In genomic region chr5:36929438-36929837, GRCh38 we compare ENCODE assay signal across 2 cellular contexts.
TF ChIP-seq lines count a peak whose summit lies in the region.

No MANE protein-coding gene starts in this region.

TF ChIP-seq in A549, 52 proteins besides CTCF, POLR2A, EP300 and RAD21 (continued from another document):
- TF ChIP-seq, protein P1, sequence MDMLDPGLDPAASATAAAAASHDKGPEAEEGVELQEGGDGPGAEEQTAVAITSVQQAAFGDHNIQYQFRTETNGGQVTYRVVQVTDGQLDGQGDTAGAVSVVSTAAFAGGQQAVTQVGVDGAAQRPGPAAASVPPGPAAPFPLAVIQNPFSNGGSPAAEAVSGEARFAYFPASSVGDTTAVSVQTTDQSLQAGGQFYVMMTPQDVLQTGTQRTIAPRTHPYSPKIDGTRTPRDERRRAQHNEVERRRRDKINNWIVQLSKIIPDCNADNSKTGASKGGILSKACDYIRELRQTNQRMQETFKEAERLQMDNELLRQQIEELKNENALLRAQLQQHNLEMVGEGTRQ (IDR thresholded peaks at IDR 0.05), result no peak
- TF ChIP-seq NFE2L2 (conservative IDR thresholded peaks at IDR 0.05; ENCODE audit: low read length), result no peak
- TF ChIP-seq REST (IDR thresholded peaks at IDR 0.05), result no peak
- TF ChIP-seq MYC (IDR thresholded peaks at IDR 0.05; ENCODE audit: borderline replicate concordance, low read length), result no peak
- TF ChIP-seq, protein P2, sequence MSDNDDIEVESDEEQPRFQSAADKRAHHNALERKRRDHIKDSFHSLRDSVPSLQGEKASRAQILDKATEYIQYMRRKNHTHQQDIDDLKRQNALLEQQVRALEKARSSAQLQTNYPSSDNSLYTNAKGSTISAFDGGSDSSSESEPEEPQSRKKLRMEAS (IDR thresholded peaks at IDR 0.05), result no peak
- no peak for TF ChIP-seq CEBPB (IDR thresholded peaks at IDR 0.05)
- no peak for TF ChIP-seq BHLHE40 (IDR thresholded peaks at IDR 0.05; ENCODE audit: low read depth, low read length)
- no peak for TF ChIP-seq CHD2 (IDR thresholded peaks at IDR 0.05; ENCODE audit: low read length, partially characterized antibody)
- no peak for TF ChIP-seq HDAC2 (IDR thresholded peaks at IDR 0.05)
- TF ChIP-seq GATA3 (IDR thresholded peaks at IDR 0.05; ENCODE audit: borderline replicate concordance), result no peak
- TF ChIP-seq ZNF302 (CRISPR knock-in tag; IDR thresholded peaks at IDR 0.05), result no peak

TF ChIP-seq in HCT116, 20 proteins besides CTCF, POLR2A, EP300 and RAD21 (continued from another document):
- TF ChIP-seq, protein P2 (IDR thresholded peaks at IDR 0.05), result no peak
- TF ChIP-seq SIN3A (IDR thresholded peaks at IDR 0.05; ENCODE audit: low read depth) (no peak), FOSL1 (IDR thresholded peaks at IDR 0.05; ENCODE audit: low read depth) (no peak), CBX3 (IDR thresholded peaks at IDR 0.05; ENCODE audit: low read depth) (no peak), REST (IDR thresholded peaks at IDR 0.05; ENCODE audit: low read depth) (no peak), YY1 (IDR thresholded peaks at IDR 0.05; ENCODE audit: extremely low read depth, insufficient replicate concordance, low read depth, low read length) (no peak), EGR1 (IDR thresholded peaks at IDR 0.05; ENCODE audit: low read depth) (no peak), JUND (IDR thresholded peaks at IDR 0.05) (no peak)
- TF ChIP-seq, protein P3, sequence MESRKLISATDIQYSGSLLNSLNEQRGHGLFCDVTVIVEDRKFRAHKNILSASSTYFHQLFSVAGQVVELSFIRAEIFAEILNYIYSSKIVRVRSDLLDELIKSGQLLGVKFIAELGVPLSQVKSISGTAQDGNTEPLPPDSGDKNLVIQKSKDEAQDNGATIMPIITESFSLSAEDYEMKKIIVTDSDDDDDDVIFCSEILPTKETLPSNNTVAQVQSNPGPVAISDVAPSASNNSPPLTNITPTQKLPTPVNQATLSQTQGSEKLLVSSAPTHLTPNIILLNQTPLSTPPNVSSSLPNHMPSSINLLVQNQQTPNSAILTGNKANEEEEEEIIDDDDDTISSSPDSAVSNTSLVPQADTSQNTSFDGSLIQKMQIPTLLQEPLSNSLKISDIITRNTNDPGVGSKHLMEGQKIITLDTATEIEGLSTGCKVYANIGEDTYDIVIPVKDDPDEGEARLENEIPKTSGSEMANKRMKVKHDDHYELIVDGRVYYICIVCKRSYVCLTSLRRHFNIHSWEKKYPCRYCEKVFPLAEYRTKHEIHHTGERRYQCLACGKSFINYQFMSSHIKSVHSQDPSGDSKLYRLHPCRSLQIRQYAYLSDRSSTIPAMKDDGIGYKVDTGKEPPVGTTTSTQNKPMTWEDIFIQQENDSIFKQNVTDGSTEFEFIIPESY (IDR thresholded peaks at IDR 0.05; ENCODE audit: extremely low read depth, insufficient replicate concordance, low read length), result no peak
TF ChIP-seq in HCT116: peak in this region for 0.
